In the genomic region with DNA sequence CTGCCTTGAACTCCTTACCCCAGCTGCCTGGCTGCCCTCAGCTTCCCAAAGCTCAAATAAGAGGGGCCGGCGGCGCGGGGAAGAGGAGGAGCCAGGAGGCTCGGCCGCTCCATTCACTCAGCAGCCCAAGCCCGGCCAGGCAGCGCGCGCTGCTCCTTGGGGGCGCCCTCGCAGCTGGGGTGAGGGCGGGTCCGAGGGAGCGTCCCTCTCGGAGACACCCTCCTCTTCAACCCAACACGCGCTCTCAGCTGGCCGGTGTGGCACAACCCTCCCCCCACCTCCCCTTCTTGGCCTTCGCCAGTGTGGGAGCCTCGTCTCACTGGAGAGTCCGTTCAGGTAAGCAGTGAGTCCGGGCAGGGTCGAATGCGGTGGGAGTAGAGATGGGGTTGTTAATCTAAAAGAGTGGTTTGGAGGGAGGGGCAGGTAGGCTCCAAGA, we compare ENCODE assay signal across 10 cellular contexts. TPM values are rescaled to one million over a fixed set of nuclear protein-coding genes. Genes with fewer than 3 reads are reported as not detected.
A peak's percentile ranks its signal among the peaks of the same experiment; 100 is the strongest.
DNase-seq lines count a peak whose midpoint lies in the region; TF ChIP-seq lines count a peak whose summit lies in the region.
"Had no signal": no experiment of that assay in that cellular context is flagged by ENCODE, and none has a peak within 500 bp of the region (broad histone marks: within the 10 kb centered on the region; RNA-seq: fewer than 3 reads in every experiment).

A gene (minus strand): TSS at position 29 of the 436 bp plus-strand sequence.

- peaks cover 46% of the 10 kb centered on the region for H3K4me1 Mint-ChIP-seq in activated CD4-positive, alpha-beta memory T cell treated with anti-CD3 and anti-CD28 coated beads for 36 hours (ENCODE audit: low read depth)

- intact Hi-C loops in activated CD4-positive, alpha-beta memory T cell treated with anti-CD3 and anti-CD28 coated beads for 36 hours (cut with micrococcal nuclease): loop anchor here (5.0 to 10.0 kb wide), 3 partner anchors 179 to 633 kb away; a partner anchor contains a TSS

- TF ChIP-seq CTCF in tibial nerve (IDR thresholded peaks at IDR 0.05): no peak

- POLR2A ChIA-PET in activated CD4-positive, alpha-beta memory T cell treated with anti-CD3 and anti-CD28 coated beads for 36 hours (lab: Charles Lee): no interaction called here

- no peak within 1 kb of the TSS for H3K27ac Mint-ChIP-seq in activated CD4-positive, alpha-beta memory T cell treated with anti-CD3 and anti-CD28 coated beads for 36 hours

- H3K4me3 ChIP-seq in iPS-18c (ENCODE audit: insufficient read depth, low read depth, low read length) (peak within 1 kb of the TSS; percentile 36), tibial nerve (peak within 1 kb of the TSS in 3 of 4 donors; percentile 0 to 41 (median 10))
- H3K4me3 ChIP-seq: MG63 had no signal

- H3K36me3 Mint-ChIP-seq in activated CD4-positive, alpha-beta memory T cell treated with anti-CD3 and anti-CD28 coated beads for 36 hours: no peaks in the 10 kb centered on the region

- peak within 1 kb of the TSS; percentile 53 for H3K4me3 Mint-ChIP-seq in activated CD4-positive, alpha-beta memory T cell treated with anti-CD3 and anti-CD28 coated beads for 36 hours
- H3K4me3 Mint-ChIP-seq: central memory CD8-positive, alpha-beta T cell had no signal

- no peak within 1 kb of the TSS for H3K27ac ChIP-seq in tibial nerve

- peak; percentile 56 for DNase-seq in activated CD8-positive, alpha-beta memory T cell treated with anti-CD3 and anti-CD28 coated beads, Interleukin-2, amount 50 U/mL, for 48 hours
- no peak for DNase-seq in activated CD8-positive, alpha-beta memory T cell treated with anti-CD3 and anti-CD28 coated beads for 24 hours
- DNase-seq in activated CD4-positive, alpha-beta memory T cell treated with anti-CD3 and anti-CD28 coated beads for 36 hours: no peak
- DNase-seq in tibial nerve (ENCODE audit: low spot score in 2 of 2) (no peak), NCI-H2227 treated with DMSO at 0.1 percent for 48 hours (lab: John Stamatoyannopoulos, UW) (no peak), NCI-H345 treated with DMSO at 0.1 percent for 48 hours (lab: John Stamatoyannopoulos, UW; ENCODE audit: unreplicated experiment) (no peak)
- no peak for DNase-seq in effector CD4-positive, alpha-beta T cell
- DNase-seq: MG63 had no signal

- H3K9me3 Mint-ChIP-seq in activated CD4-positive, alpha-beta memory T cell treated with anti-CD3 and anti-CD28 coated beads for 36 hours: no peaks in the 10 kb centered on the region
- H3K9me3 Mint-ChIP-seq: central memory CD8-positive, alpha-beta T cell had no signal

- H3K4me1 ChIP-seq in tibial nerve: peaks cover 0 to 75% (median 11%) of the 10 kb centered on the region in 4 donors

- H3K9me3 ChIP-seq in iPS-18c (ENCODE audit: control insufficient read depth, insufficient read depth, low read length): peaks cover 2% of the 10 kb centered on the region
- no peaks in the 10 kb centered on the region for H3K9me3 ChIP-seq in tibial nerve
- H3K9me3 ChIP-seq: MG63 had no signal

- TF ChIP-seq POLR2A in tibial nerve (IDR thresholded peaks at IDR 0.05): no peak

- WGBS in tibial nerve, 2 donors: 3% methylated on average over 11 to 24 of the region's 25 CpGs

- no peak for TF ChIP-seq EP300 in tibial nerve (IDR thresholded peaks at IDR 0.05)

- peaks cover 77% of the 10 kb centered on the region for H3K27me3 Mint-ChIP-seq in activated CD4-positive, alpha-beta memory T cell treated with anti-CD3 and anti-CD28 coated beads for 36 hours

- H3K27me3 ChIP-seq in tibial nerve: peaks cover 3 to 100% of the 10 kb centered on the region in 2 donors

- H3K36me3 ChIP-seq in tibial nerve: no peaks in the 10 kb centered on the region
- H3K36me3 ChIP-seq: MG63 had no signal

- CTCF ChIA-PET in activated CD4-positive, alpha-beta memory T cell treated with anti-CD3 and anti-CD28 coated beads for 36 hours (lab: Charles Lee): no interaction called here

RNA-seq across cellular contexts. Expression of the gene that starts here (rescaled TPM):
- not detected for total RNA-seq in activated CD4-positive, alpha-beta memory T cell treated with anti-CD3 and anti-CD28 coated beads for 36 hours
- not detected for total RNA-seq in tibial nerve
